Comparison of ENCODE assay signal across 8 cellular contexts in the genomic region with DNA sequence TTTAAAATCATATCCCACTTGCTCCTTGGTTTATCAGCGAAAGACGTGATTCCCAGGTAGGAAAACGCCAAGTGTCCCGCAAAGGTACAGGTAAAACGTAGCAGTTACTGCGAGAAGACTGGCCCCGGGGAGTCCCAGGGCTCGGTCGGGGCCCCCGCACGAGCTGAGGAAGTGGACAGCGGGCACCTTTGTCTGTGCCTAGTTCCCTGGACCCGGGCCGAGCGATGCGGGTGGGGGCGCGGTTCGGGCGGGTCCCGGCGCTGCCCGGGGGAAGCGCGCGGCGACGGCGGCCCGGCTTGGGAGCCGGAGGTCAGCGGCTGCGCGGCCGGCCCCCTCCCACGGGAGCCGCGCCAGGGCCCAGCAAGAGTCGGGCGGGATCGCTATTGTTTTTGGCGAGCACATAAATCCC. TPM values are rescaled to one million over a fixed set of nuclear protein-coding genes. Genes with fewer than 3 reads are reported as not detected.
A peak's percentile ranks its signal among the peaks of the same experiment; 100 is the strongest.
DNase-seq lines count a peak whose midpoint lies in the region; ATAC-seq and TF ChIP-seq lines count a peak whose summit lies in the region.

No MANE protein-coding gene starts in this region.

- no peaks in the 10 kb centered on the region for H3K36me3 Mint-ChIP-seq in CD4-positive, CD25-positive, alpha-beta regulatory T cell
- no peaks in the 10 kb centered on the region for H3K36me3 Mint-ChIP-seq in activated naive CD4-positive, alpha-beta T cell treated with anti-CD3 and anti-CD28 coated beads, Interleukin-2, amount 50 U/mL, for 72 hours

- peak overlapping the region; percentile 78 to 91 (median 84) for H3K4me3 Mint-ChIP-seq in CD4-positive, CD25-positive, alpha-beta regulatory T cell

- H3K27me3 ChIP-seq in CD4-positive, CD25-positive, alpha-beta regulatory T cell (ENCODE audit: control insufficient read depth, insufficient read depth, low read length) = peaks cover 54% of the 10 kb centered on the region
- peaks cover 7% of the 10 kb centered on the region for H3K27me3 ChIP-seq in left ventricle myocardium inferior (ENCODE audit: low read depth)

- peak in 1 of 3 donors; percentile 1 for DNase-seq in CD4-positive, CD25-positive, alpha-beta regulatory T cell
- DNase-seq in activated naive CD4-positive, alpha-beta T cell treated with anti-CD3 and anti-CD28 coated beads, Interleukin-2, amount 50 U/mL, for 72 hours (ENCODE audit: low spot score in 2 of 2) = no peak
- DNase-seq in left ventricle myocardium inferior = peak; percentile 62
- DNase-seq in retinal pigment epithelial cell (ENCODE audit: low read depth) = no peak
- no peak for DNase-seq in NCI-H1092 treated with DMSO at 0.1 percent for 48 hours (lab: John Stamatoyannopoulos, UW)
- no peak for DNase-seq in AG08396 (ENCODE audit: low spot score)
- no peak for DNase-seq in COR-L47 (lab: John Stamatoyannopoulos, UW)

- peaks cover 16% of the 10 kb centered on the region for H3K4me1 ChIP-seq in CD4-positive, CD25-positive, alpha-beta regulatory T cell (ENCODE audit: control insufficient read depth, insufficient read depth, low read length, poor library complexity, severe bottlenecking)
- H3K4me1 ChIP-seq in left ventricle myocardium inferior = peaks cover 26% of the 10 kb centered on the region

- no peak overlapping the region for H3K27ac Mint-ChIP-seq in CD4-positive, CD25-positive, alpha-beta regulatory T cell
- H3K27ac Mint-ChIP-seq in activated naive CD4-positive, alpha-beta T cell treated with anti-CD3 and anti-CD28 coated beads, Interleukin-2, amount 50 U/mL, for 72 hours = peak overlapping the region in 1 of 2 donors; percentile 66

- intact Hi-C loops in left ventricle myocardium inferior (cut with micrococcal nuclease) = no loop called here

- peaks cover 0 to 2% (median 0%) of the 10 kb centered on the region in 7 donors for H3K9me3 Mint-ChIP-seq in CD4-positive, CD25-positive, alpha-beta regulatory T cell
- no peaks in the 10 kb centered on the region for H3K9me3 Mint-ChIP-seq in activated naive CD4-positive, alpha-beta T cell treated with anti-CD3 and anti-CD28 coated beads, Interleukin-2, amount 50 U/mL, for 72 hours

- peak overlapping the region; percentile 42 for H3K4me3 ChIP-seq in CD4-positive, CD25-positive, alpha-beta regulatory T cell (ENCODE audit: low read depth, low read length)
- H3K4me3 ChIP-seq in left ventricle myocardium inferior (peak overlapping the region; percentile 89), retinal pigment epithelial cell (ENCODE audit: low read length) (peak overlapping the region; percentile 68)

- H3K4me1 Mint-ChIP-seq in CD4-positive, CD25-positive, alpha-beta regulatory T cell = peaks cover 0 to 10% (median 6%) of the 10 kb centered on the region in 4 donors

- no peaks in the 10 kb centered on the region for H3K9me3 ChIP-seq in CD4-positive, CD25-positive, alpha-beta regulatory T cell (ENCODE audit: control insufficient read depth in 2 of 2, low read length in 2 of 2)
- H3K9me3 ChIP-seq in left ventricle myocardium inferior (replicated peaks) = no peaks in the 10 kb centered on the region

- TF ChIP-seq CTCF in left ventricle myocardium inferior (IDR thresholded peaks at IDR 0.05; ENCODE audit: borderline replicate concordance) = no peak
- TF ChIP-seq CTCF in retinal pigment epithelial cell (conservative IDR thresholded peaks at IDR 0.05; ENCODE audit: low read depth, low read length) = no peak

- no peak overlapping the region for H3K27ac ChIP-seq in CD4-positive, CD25-positive, alpha-beta regulatory T cell (ENCODE audit: insufficient read depth, low read length, poor library complexity, severe bottlenecking)
- peak overlapping the region; percentile 98 for H3K27ac ChIP-seq in left ventricle myocardium inferior (replicated peaks)

- no peaks in the 10 kb centered on the region for H3K36me3 ChIP-seq in CD4-positive, CD25-positive, alpha-beta regulatory T cell (ENCODE audit: control insufficient read depth, insufficient read depth, low read length)
- H3K36me3 ChIP-seq in left ventricle myocardium inferior = no peaks in the 10 kb centered on the region

- peaks cover 39% of the 10 kb centered on the region for H3K27me3 Mint-ChIP-seq in CD4-positive, CD25-positive, alpha-beta regulatory T cell

- ATAC-seq in CD4-positive, CD25-positive, alpha-beta regulatory T cell (ENCODE audit: low read depth in 2 of 2) = peak in 1 of 2 donors; percentile 7
- ATAC-seq in HG02973 (IDR thresholded peaks at IDR 0.05; ENCODE audit: unreplicated experiment) = peak; percentile 10
- peak; percentile 13 to 32 for ATAC-seq in activated naive CD4-positive, alpha-beta T cell treated with anti-CD3 and anti-CD28 coated beads, Interleukin-2, amount 50 U/mL, for 72 hours

RNA-seq across cellular contexts. Expression of a gene that starts 0.9 kb away (rescaled TPM):
- 2.7 TPM for total RNA-seq in CD4-positive, CD25-positive, alpha-beta regulatory T cell
- 1 to 10 TPM in 1 of 4 donors, under 1 TPM in 3; 0.45 to 1.6 (median 0.68) TPM for polyA plus RNA-seq in CD4-positive, CD25-positive, alpha-beta regulatory T cell
- 1 to 10 TPM; 5.2 to 5.3 TPM for total RNA-seq in activated naive CD4-positive, alpha-beta T cell treated with anti-CD3 and anti-CD28 coated beads, Interleukin-2, amount 50 U/mL, for 72 hours
- total RNA-seq in left ventricle myocardium inferior = 9.0 TPM
